Comparison of ENCODE assay signal across 8 cellular contexts in the genomic region with DNA sequence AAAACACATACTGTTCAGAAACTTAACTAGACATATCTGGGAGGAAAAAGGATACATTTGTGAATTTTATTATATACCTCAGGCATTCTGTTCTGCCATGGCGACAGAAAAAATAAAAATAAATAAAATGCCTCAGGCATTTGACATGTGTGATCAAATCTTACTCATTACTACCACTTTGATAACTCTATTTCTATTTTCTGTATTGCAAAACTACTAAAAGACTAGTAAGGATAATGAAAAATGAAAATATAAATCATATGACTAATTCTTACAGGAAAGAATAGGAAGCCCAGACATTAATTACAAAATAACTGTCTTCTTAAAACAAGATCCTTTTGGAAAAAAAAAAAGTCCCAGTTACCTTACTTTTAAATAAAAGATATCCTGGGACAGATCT. TPM values are rescaled to one million over a fixed set of nuclear protein-coding genes. Genes with fewer than 3 reads are reported as not detected.
A peak's percentile ranks its signal among the peaks of the same experiment; 100 is the strongest.
DNase-seq lines count a peak whose midpoint lies in the region; ATAC-seq and TF ChIP-seq lines count a peak whose summit lies in the region.

No MANE protein-coding gene starts in this region.

- peaks cover 83% of the 10 kb centered on the region for H3K36me3 Mint-ChIP-seq in activated T-cell treated with anti-CD3 and anti-CD28 coated beads, Interleukin-2, amount 50 U/mL, for 24 hours (ENCODE audit: low read depth)
- peaks cover 44% of the 10 kb centered on the region for H3K36me3 Mint-ChIP-seq in activated naive CD8-positive, alpha-beta T cell treated with anti-CD3 and anti-CD28 coated beads for 36 hours

- no peak for TF ChIP-seq POLR2A in thyroid gland (IDR thresholded peaks at IDR 0.05)

- no peaks in the 10 kb centered on the region for H3K9me3 ChIP-seq in hepatocyte (ENCODE audit: low read depth)
- H3K9me3 ChIP-seq in thyroid gland: no peaks in the 10 kb centered on the region

- no peak for DNase-seq in activated T-cell treated with anti-CD3 and anti-CD28 coated beads, Interleukin-2, amount 50 U/mL, for 24 hours
- DNase-seq in activated T-cell treated with anti-CD3 and anti-CD28 coated beads, Interleukin-2, amount 50 U/mL, for 1 hour: no peak
- DNase-seq in activated naive CD8-positive, alpha-beta T cell treated with anti-CD3 and anti-CD28 coated beads for 36 hours: no peak
- DNase-seq in hepatocyte (ENCODE audit: low spot score): no peak
- DNase-seq in thyroid gland: no peak
- DNase-seq in activated CD4-positive, alpha-beta T cell treated with anti-CD3 and anti-CD28 coated beads for 48 hours: no peak

- H3K27ac Mint-ChIP-seq in activated T-cell treated with anti-CD3 and anti-CD28 coated beads, Interleukin-2, amount 50 U/mL, for 24 hours: peak overlapping the region; percentile 90
- peak overlapping the region; percentile 54 for H3K27ac Mint-ChIP-seq in activated naive CD8-positive, alpha-beta T cell treated with anti-CD3 and anti-CD28 coated beads for 36 hours

- H3K4me2 ChIP-seq in hepatocyte: peak overlapping the region; percentile 72

- intact Hi-C loops in thyroid gland (cut with DNase I): no loop called here

- H3K27ac ChIP-seq in hepatocyte: no peak overlapping the region
- peak overlapping the region in 2 of 3 donors; percentile 14 to 26 for H3K27ac ChIP-seq in thyroid gland

- H3K4me1 ChIP-seq in hepatocyte (ENCODE audit: insufficient read depth): peaks cover 20% of the 10 kb centered on the region
- peaks cover 34 to 37% of the 10 kb centered on the region in 2 donors for H3K4me1 ChIP-seq in thyroid gland

- H3K4me3 ChIP-seq in hepatocyte (no peak overlapping the region), thyroid gland (replicated peaks in 1 of 3) (no peak overlapping the region)

- H3K79me2 ChIP-seq in hepatocyte: peaks cover 100% of the 10 kb centered on the region

- no peaks in the 10 kb centered on the region for H3K9me2 ChIP-seq in hepatocyte (replicated peaks; ENCODE audit: insufficient read depth)

- no peaks in the 10 kb centered on the region for H3K27me3 Mint-ChIP-seq in activated T-cell treated with anti-CD3 and anti-CD28 coated beads, Interleukin-2, amount 50 U/mL, for 24 hours
- no peaks in the 10 kb centered on the region for H3K27me3 Mint-ChIP-seq in activated naive CD8-positive, alpha-beta T cell treated with anti-CD3 and anti-CD28 coated beads for 36 hours

- 93% methylated on average over 1 of the region's 1 CpG for WGBS in hepatocyte (ENCODE audit: low lambda C conversion rate, missing lambda C conversion rate)
- WGBS in thyroid gland, 2 donors: 79 to 83% methylated on average over 1 of the region's 1 CpG

- H3K27me3 ChIP-seq in hepatocyte (no peaks in the 10 kb centered on the region), thyroid gland (no peaks in the 10 kb centered on the region)

- TF ChIP-seq CTCF in hepatocyte (IDR thresholded peaks at IDR 0.05; ENCODE audit: poor library complexity) (no peak), thyroid gland (IDR thresholded peaks at IDR 0.05) (no peak)

- H3K4me3 Mint-ChIP-seq in activated T-cell treated with anti-CD3 and anti-CD28 coated beads, Interleukin-2, amount 50 U/mL, for 24 hours: peak overlapping the region; percentile 95
- peak overlapping the region; percentile 52 for H3K4me3 Mint-ChIP-seq in activated naive CD8-positive, alpha-beta T cell treated with anti-CD3 and anti-CD28 coated beads for 36 hours

- no peak overlapping the region for H2AFZ ChIP-seq in hepatocyte

- peaks cover 5% of the 10 kb centered on the region for H3K9me3 Mint-ChIP-seq in activated T-cell treated with anti-CD3 and anti-CD28 coated beads, Interleukin-2, amount 50 U/mL, for 24 hours
- peaks cover 7% of the 10 kb centered on the region for H3K9me3 Mint-ChIP-seq in activated naive CD8-positive, alpha-beta T cell treated with anti-CD3 and anti-CD28 coated beads for 36 hours

- H3K36me3 ChIP-seq in hepatocyte (replicated peaks; ENCODE audit: insufficient read depth, low read depth): no peaks in the 10 kb centered on the region
- H3K36me3 ChIP-seq in thyroid gland: no peaks in the 10 kb centered on the region

- no peak for ATAC-seq in GM18909 (IDR thresholded peaks at IDR 0.05; ENCODE audit: poor library complexity, unreplicated experiment)
- no peak for ATAC-seq in GM19463 (IDR thresholded peaks at IDR 0.05; ENCODE audit: unreplicated experiment)

- peaks cover 93% of the 10 kb centered on the region for H4K20me1 ChIP-seq in hepatocyte (ENCODE audit: insufficient read depth, poor library complexity, severe bottlenecking)

- H3K4me1 Mint-ChIP-seq in activated T-cell treated with anti-CD3 and anti-CD28 coated beads, Interleukin-2, amount 50 U/mL, for 24 hours (ENCODE audit: low read depth): peaks cover 67% of the 10 kb centered on the region
- peaks cover 71% of the 10 kb centered on the region for H3K4me1 Mint-ChIP-seq in activated naive CD8-positive, alpha-beta T cell treated with anti-CD3 and anti-CD28 coated beads for 36 hours

RNA-seq across cellular contexts. Expression of gene PICALM, which starts 5.3 kb away (rescaled TPM):
- total RNA-seq in activated naive CD8-positive, alpha-beta T cell treated with anti-CD3 and anti-CD28 coated beads for 36 hours: 10 to 100 TPM; 35.8 to 41.1 TPM
- total RNA-seq in hepatocyte: 197 and 248 TPM in 2 replicates
- 46.4 and 47.7 TPM in 2 replicates for polyA plus RNA-seq in hepatocyte
- 100 to 1,000 TPM; 198 to 320 (median 220) TPM for total RNA-seq in thyroid gland
